Comparison of ENCODE assay signal across 10 cellular contexts in genomic region chr7:132393789-132394261, GRCh38.
DNase-seq lines count a peak whose midpoint lies in the region; ATAC-seq and TF ChIP-seq lines count a peak whose summit lies in the region.
"Had no signal": no experiment of that assay in that cellular context is flagged by ENCODE, and none has a peak within 500 bp of the region (broad histone marks: within the 10 kb centered on the region; RNA-seq: fewer than 3 reads in every experiment).

No MANE protein-coding gene starts in this region.

- no peaks in the 10 kb centered on the region for H3K36me3 ChIP-seq in fibroblast of lung (ENCODE audit: control insufficient read depth, insufficient read depth, low read length)

- H3K4me3 ChIP-seq in fibroblast of lung (replicated peaks in 1 of 4; ENCODE audit: control extremely low read depth in 1 of 4, insufficient read depth in 1 of 4, low read depth in 3 of 4, low read length in 4 of 4): no peak overlapping the region
- H3K4me3 ChIP-seq: skin epidermis had no signal

- H3K27me3 Mint-ChIP-seq in activated CD8-positive, alpha-beta memory T cell treated with anti-CD3 and anti-CD28 coated beads, Interleukin-2, amount 10 ng/mL, durations not matched to agents 7 days and 5 days: peaks cover 18% of the 10 kb centered on the region
- H3K27me3 Mint-ChIP-seq: activated B cell treated with CpG ODN at 0.5 μM for 24 hours had no signal

- H3K36me3 Mint-ChIP-seq in activated CD8-positive, alpha-beta memory T cell treated with anti-CD3 and anti-CD28 coated beads, Interleukin-2, amount 10 ng/mL, durations not matched to agents 7 days and 5 days: no peaks in the 10 kb centered on the region

- peak; percentile 33 for ATAC-seq in activated CD8-positive, alpha-beta memory T cell treated with anti-CD3 and anti-CD28 coated beads, Interleukin-2, amount 10 ng/mL, durations not matched to agents 7 days and 5 days
- ATAC-seq in HG02973 (IDR thresholded peaks at IDR 0.05; ENCODE audit: unreplicated experiment) (no peak), HG03045 (IDR thresholded peaks at IDR 0.05; ENCODE audit: unreplicated experiment) (no peak)

- no peak overlapping the region for H3K4me2 ChIP-seq in fibroblast of lung (ENCODE audit: extremely low read depth, insufficient read depth, low read length)

- H3K9ac ChIP-seq in fibroblast of lung (ENCODE audit: insufficient read depth, low read length): no peak overlapping the region

- H3K27me3 ChIP-seq in fibroblast of lung (ENCODE audit: control insufficient read depth, insufficient read depth, low read length): no peaks in the 10 kb centered on the region

- no peaks in the 10 kb centered on the region for H3K9me3 Mint-ChIP-seq in activated CD8-positive, alpha-beta memory T cell treated with anti-CD3 and anti-CD28 coated beads, Interleukin-2, amount 10 ng/mL, durations not matched to agents 7 days and 5 days (ENCODE audit: low read depth)
- H3K9me3 Mint-ChIP-seq: activated B cell treated with CpG ODN at 0.5 μM for 24 hours had no signal

- peaks cover 2% of the 10 kb centered on the region for H3K4me1 ChIP-seq in fibroblast of lung (ENCODE audit: control insufficient read depth, extremely low read depth, insufficient read depth, low read length)

- no peak overlapping the region for H2AFZ ChIP-seq in fibroblast of lung (ENCODE audit: low read length)

- H3K27ac Mint-ChIP-seq in activated CD8-positive, alpha-beta memory T cell treated with anti-CD3 and anti-CD28 coated beads, Interleukin-2, amount 10 ng/mL, durations not matched to agents 7 days and 5 days: no peak overlapping the region
- H3K27ac Mint-ChIP-seq: activated B cell treated with CpG ODN at 0.5 μM for 24 hours had no signal

- no peak for DNase-seq in activated CD8-positive, alpha-beta memory T cell treated with anti-CD3 and anti-CD28 coated beads, Interleukin-2, amount 10 ng/mL, durations not matched to agents 7 days and 5 days
- no peak for DNase-seq in activated CD8-positive, alpha-beta memory T cell treated with anti-CD3 and anti-CD28 coated beads, Interleukin-2, amount 50 U/mL, for 48 hours
- DNase-seq in fibroblast of lung (ENCODE audit: low read depth in 2 of 2) (peak; percentile 54 to 79), mucosa of gallbladder (ENCODE audit: low spot score) (peak; percentile 28), ureter (ENCODE audit: low spot score) (peak; percentile 60), NCI-H2227 treated with DMSO at 0.1 percent for 48 hours (lab: John Stamatoyannopoulos, UW) (no peak)
- DNase-seq: activated B cell treated with CpG ODN at 0.5 μM for 24 hours had no signal

- peaks cover 11% of the 10 kb centered on the region for H3K4me1 Mint-ChIP-seq in activated CD8-positive, alpha-beta memory T cell treated with anti-CD3 and anti-CD28 coated beads, Interleukin-2, amount 10 ng/mL, durations not matched to agents 7 days and 5 days
- H3K4me1 Mint-ChIP-seq: activated B cell treated with CpG ODN at 0.5 μM for 24 hours had no signal

- no peaks in the 10 kb centered on the region for H4K20me1 ChIP-seq in fibroblast of lung (ENCODE audit: control insufficient read depth, extremely low read depth, insufficient read depth, low read length)

- H3K79me2 ChIP-seq in fibroblast of lung (ENCODE audit: control insufficient read depth, insufficient read depth, low read length): no peaks in the 10 kb centered on the region

- H3K4me3 Mint-ChIP-seq in activated CD8-positive, alpha-beta memory T cell treated with anti-CD3 and anti-CD28 coated beads, Interleukin-2, amount 10 ng/mL, durations not matched to agents 7 days and 5 days: no peak overlapping the region
- H3K4me3 Mint-ChIP-seq: activated B cell treated with CpG ODN at 0.5 μM for 24 hours had no signal

- no peaks in the 10 kb centered on the region for H3K9me3 ChIP-seq in fibroblast of lung (ENCODE audit: control insufficient read depth, insufficient read depth, low read depth, low read length)

- no peak for TF ChIP-seq CTCF in fibroblast of lung (conservative IDR thresholded peaks at IDR 0.05 in 1 of 2, IDR thresholded peaks at IDR 0.05 in 1 of 2; ENCODE audit: low read depth in 1 of 2, low read length in 2 of 2)

- no peak overlapping the region for H3K27ac ChIP-seq in fibroblast of lung (ENCODE audit: insufficient read depth, low read length)

- CTCF ChIA-PET in activated CD8-positive, alpha-beta memory T cell treated with anti-CD3 and anti-CD28 coated beads, Interleukin-2, amount 10 ng/mL, durations not matched to agents 7 days and 5 days (lab: Charles Lee): interaction anchor here (0.7 to 9.1 kb wide), 26 partner anchors 9 to 839 kb away, joined by 3 to 216 read pairs (median 4); partner anchors contain the start of gene PLXNA4

Comparison
In these comparisons a context has a peak if more than half of its experiments do, and no peak if none do; other contexts are left out.
1. DNase-seq: peak in fibroblast of lung (2 of 2), mucosa of gallbladder (single experiment) and ureter (single experiment); none in activated CD8-positive, alpha-beta memory T cell treated with anti-CD3 and anti-CD28 coated beads, Interleukin-2, amount 10 ng/mL, durations not matched to agents 7 days and 5 days (single experiment), activated CD8-positive, alpha-beta memory T cell treated with anti-CD3 and anti-CD28 coated beads, Interleukin-2, amount 50 U/mL, for 48 hours (single experiment) and NCI-H2227 treated with DMSO at 0.1 percent for 48 hours (single experiment).